13 cellular contexts compared by ENCODE assay signal in genomic region chr14:103696027-103696402, GRCh38. TPM values are rescaled to one million over a fixed set of nuclear protein-coding genes. Genes with fewer than 3 reads are reported as not detected.
DNase-seq lines count a peak whose midpoint lies in the region; ATAC-seq and TF ChIP-seq lines count a peak whose summit lies in the region.
"Had no signal": no experiment of that assay in that cellular context is flagged by ENCODE, and none has a peak within 500 bp of the region (broad histone marks: within the 10 kb centered on the region; RNA-seq: fewer than 3 reads in every experiment).

No MANE protein-coding gene starts in this region.

- H3K4me3 Mint-ChIP-seq in immature natural killer cell = no peak overlapping the region
- H3K4me3 Mint-ChIP-seq: activated CD4-positive, alpha-beta T cell treated with anti-CD3 and anti-CD28 coated beads, Interleukin-2, amount 10 ng/mL, durations not matched to agents 24 days and 14 days had no signal

- peaks cover 0 to 2% (median 0%) of the 10 kb centered on the region in 3 donors for H3K27me3 Mint-ChIP-seq in immature natural killer cell (ENCODE audit: low read depth in 3 of 3)
- H3K27me3 Mint-ChIP-seq: activated CD4-positive, alpha-beta T cell treated with anti-CD3 and anti-CD28 coated beads, Interleukin-2, amount 10 ng/mL, durations not matched to agents 24 days and 14 days had no signal

- peak overlapping the region in 1 of 6 donors; percentile 4 for H3K27ac Mint-ChIP-seq in immature natural killer cell
- H3K27ac Mint-ChIP-seq: activated CD4-positive, alpha-beta T cell treated with anti-CD3 and anti-CD28 coated beads, Interleukin-2, amount 10 ng/mL, durations not matched to agents 24 days and 14 days had no signal

- H3K79me2 ChIP-seq in hepatocyte = peaks cover 7% of the 10 kb centered on the region

- H2AFZ ChIP-seq in hepatocyte = no peak overlapping the region

- POLR2A ChIA-PET in RWPE1 (lab: Yijun Ruan, JAX; ENCODE audit: low non-redundant PET) = no interaction called here

- no peaks in the 10 kb centered on the region for H3K36me3 Mint-ChIP-seq in immature natural killer cell

- H3K4me2 ChIP-seq in hepatocyte = no peak overlapping the region

- H3K4me3 ChIP-seq in hepatocyte (no peak overlapping the region), spleen (no peak overlapping the region)
- H3K4me3 ChIP-seq: upper lobe of left lung had no signal

- TF ChIP-seq CTCF in RWPE1 (conservative IDR thresholded peaks at IDR 0.05; ENCODE audit: low read depth) = no peak
- no peak for TF ChIP-seq CTCF in hepatocyte (IDR thresholded peaks at IDR 0.05; ENCODE audit: poor library complexity)
- no peak for TF ChIP-seq CTCF in spleen (IDR thresholded peaks at IDR 0.05 in 8 of 11, conservative IDR thresholded peaks at IDR 0.05 in 3 of 11)

- no peaks in the 10 kb centered on the region for H3K9me3 ChIP-seq in hepatocyte (ENCODE audit: low read depth)
- H3K9me3 ChIP-seq in spleen = no peaks in the 10 kb centered on the region
- H3K9me3 ChIP-seq: upper lobe of left lung had no signal

- no peaks in the 10 kb centered on the region for H3K36me3 ChIP-seq in hepatocyte (replicated peaks; ENCODE audit: insufficient read depth, low read depth)
- H3K36me3 ChIP-seq in spleen = peaks cover 0 to 100% (median 52%) of the 10 kb centered on the region in 6 donors

- H3K27me3 ChIP-seq in hepatocyte (no peaks in the 10 kb centered on the region), spleen (replicated peaks in 1 of 7) (no peaks in the 10 kb centered on the region)
- H3K27me3 ChIP-seq: upper lobe of left lung had no signal

- intact Hi-C loops in spleen (cut with DNase I; ENCODE audit: low total_unique reads) = no loop called here

- no peaks in the 10 kb centered on the region for H3K9me2 ChIP-seq in hepatocyte (replicated peaks; ENCODE audit: insufficient read depth)

- H3K27ac ChIP-seq in RWPE1 (peak overlapping the region; percentile 99), hepatocyte (peak overlapping the region; percentile 51), spleen (peak overlapping the region in 6 of 8 donors; percentile 43 to 86 (median 73))

- 84% methylated on average over 9 of the region's 15 CpGs for WGBS in hepatocyte (ENCODE audit: low lambda C conversion rate, missing lambda C conversion rate)
- WGBS in spleen, 5 donors = 52 to 77% (median 70%) methylated on average over 10 to 15 of the region's 15 CpGs

- no peak for ATAC-seq in GM21825 (IDR thresholded peaks at IDR 0.05; ENCODE audit: unreplicated experiment)
- no peak for ATAC-seq in GM21367 (IDR thresholded peaks at IDR 0.05; ENCODE audit: unreplicated experiment)

- no peaks in the 10 kb centered on the region for H3K9me3 Mint-ChIP-seq in immature natural killer cell
- H3K9me3 Mint-ChIP-seq: activated CD4-positive, alpha-beta T cell treated with anti-CD3 and anti-CD28 coated beads, Interleukin-2, amount 10 ng/mL, durations not matched to agents 24 days and 14 days had no signal

- DNase-seq in NCI-H1092 treated with DMSO at 0.1 percent for 48 hours (lab: John Stamatoyannopoulos, UW) (peak; percentile 39), NCI-H1092 (lab: John Stamatoyannopoulos, UW) (no peak), RWPE1 (ENCODE audit: low spot score) (no peak), hepatocyte (ENCODE audit: low spot score) (no peak), spleen (peak; percentile 47), immature natural killer cell (no peak)
- DNase-seq: activated CD4-positive, alpha-beta T cell treated with anti-CD3 and anti-CD28 coated beads, Interleukin-2, amount 10 ng/mL, durations not matched to agents 24 days and 14 days; NCI-H1694; SHP77 treated with DMSO at 0.1 percent for 48 hours; stimulated activated CD4-positive, alpha-beta T cell treated with anti-CD3 and anti-CD28 coated beads, Interleukin-4, amount 100 ng/mL, for 24 hours had no signal

- H3K4me1 Mint-ChIP-seq in immature natural killer cell = peaks cover 2 to 14% of the 10 kb centered on the region in 2 donors
- H3K4me1 Mint-ChIP-seq: activated CD4-positive, alpha-beta T cell treated with anti-CD3 and anti-CD28 coated beads, Interleukin-2, amount 10 ng/mL, durations not matched to agents 24 days and 14 days had no signal

- peaks cover 14% of the 10 kb centered on the region for H4K20me1 ChIP-seq in hepatocyte (ENCODE audit: insufficient read depth, poor library complexity, severe bottlenecking)

- no peak for TF ChIP-seq POLR2A in spleen (IDR thresholded peaks at IDR 0.05)

- CTCF ChIA-PET in RWPE1 (lab: Yijun Ruan, JAX) = interaction anchor here (0.5 kb wide), 1 partner anchor 1102 kb away, joined by 7 read pairs; no protein-coding TSS in a partner anchor

- H3K4me1 ChIP-seq in hepatocyte (ENCODE audit: insufficient read depth) (peaks cover 27% of the 10 kb centered on the region), spleen (peaks cover 34 to 100% (median 71%) of the 10 kb centered on the region in 6 donors)

RNA-seq across cellular contexts. Expression of gene XRCC3, which starts 19.2 kb away (rescaled TPM):
- total RNA-seq in hepatocyte = 7.1 and 9.1 TPM in 2 replicates
- 7.7 and 8.2 TPM in 2 replicates for polyA plus RNA-seq in hepatocyte
- 10 to 100 TPM in 6 of 7 donors, 1 to 10 TPM in 1; 9.5 to 20.4 (median 16.7) TPM for total RNA-seq in spleen
- polyA plus RNA-seq in spleen = 10 to 100 TPM in 2 of 3 donors, 1 to 10 TPM in 1; 5.9 to 17.6 (median 11.8) TPM
- polyA plus RNA-seq in immature natural killer cell = 1 to 10 TPM; 4.0 to 5.7 (median 5.4) TPM

RNA-seq across cellular contexts. Expression of gene ZFYVE21, which starts 19.6 kb away (rescaled TPM):
- total RNA-seq in hepatocyte (39.4 and 59.2 TPM in 2 replicates), spleen (10 to 100 TPM; 31.8 to 71.1 (median 47.8) TPM)
- polyA plus RNA-seq in hepatocyte (51.3 and 55.2 TPM in 2 replicates), spleen (10 to 100 TPM; 21.8 to 51.8 (median 24.2) TPM), immature natural killer cell (10 to 100 TPM; 11.4 to 29.0 (median 13.6) TPM)

Comparison
In these comparisons a context has a peak if more than half of its experiments do, and no peak if none do; other contexts are left out.
1. DNase-seq: peak in NCI-H1092 treated with DMSO at 0.1 percent for 48 hours (single experiment) and spleen (single experiment); none in NCI-H1092 (single experiment), RWPE1 (single experiment), hepatocyte (single experiment) and immature natural killer cell (0 of 3).
2. Peak in every context shown above with its lines, with median percentiles within 50 percentile points of each other: H3K27ac ChIP-seq.